ENCODE assay signal across 8 cellular contexts in the genomic region with DNA sequence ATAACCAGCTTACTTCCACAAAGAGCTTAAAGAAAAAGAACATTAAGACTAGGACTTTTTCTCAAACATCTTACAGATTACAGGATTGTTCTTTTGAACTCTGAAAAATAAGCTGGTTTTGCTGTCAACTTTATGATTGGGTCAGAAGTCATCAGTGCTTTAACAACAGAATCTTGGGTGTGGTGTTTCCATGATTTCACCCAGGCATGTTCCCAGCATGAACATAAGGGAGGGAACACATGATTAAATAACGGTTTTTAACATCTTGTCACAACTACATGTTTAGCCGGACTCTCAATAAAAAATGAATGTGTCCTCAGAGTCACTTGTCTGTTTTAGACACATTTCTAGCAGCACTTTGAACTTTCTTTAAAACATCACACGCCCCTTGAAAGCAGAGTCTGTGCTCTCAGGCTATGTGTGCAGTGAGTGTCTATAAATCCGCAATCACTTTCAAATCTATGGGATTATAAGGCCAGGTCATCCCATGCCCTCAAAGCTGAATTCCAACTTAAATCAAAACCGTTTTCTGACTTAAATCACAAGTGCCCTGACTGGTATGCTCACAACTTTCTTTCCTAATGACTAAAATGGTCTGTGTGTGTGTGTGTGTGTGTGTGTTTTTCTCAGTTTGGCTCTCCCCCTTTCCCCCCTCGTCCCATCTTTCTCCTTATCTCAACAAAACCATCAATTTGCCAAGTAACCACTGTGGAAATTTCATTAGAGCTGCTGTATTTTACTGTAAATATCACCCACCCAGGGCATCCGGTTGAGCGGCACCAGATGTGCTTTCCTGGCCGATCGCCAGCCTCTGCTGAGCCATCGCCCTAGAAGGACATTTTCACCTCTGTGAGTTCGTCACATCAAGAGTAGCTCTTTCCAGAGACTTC.
DNase-seq lines count a peak whose midpoint lies in the region; ATAC-seq lines count a peak whose summit lies in the region.

No MANE protein-coding gene starts in this region.

- ATAC-seq in GM18517 (IDR thresholded peaks at IDR 0.05; ENCODE audit: unreplicated experiment) (peak; percentile 60), HG02938 (IDR thresholded peaks at IDR 0.05; ENCODE audit: unreplicated experiment) (peak; percentile 55), Right ventricle myocardium superior (ENCODE audit: poor library complexity) (peak; percentile 88)

- DNase-seq in NCI-H524 treated with DMSO at 0.1 percent for 48 hours (lab: John Stamatoyannopoulos, UW) = peak; percentile 4
- peak; percentile 5 for DNase-seq in activated T-cell treated with anti-CD3 and anti-CD28 coated beads for 4 hours
- DNase-seq in Right ventricle myocardium superior = peak; percentile 90
- DNase-seq in stimulated activated CD4-positive, alpha-beta T cell treated with anti-CD3 and anti-CD28 coated beads, TNF-alpha, amount 100 ng/mL, for 4 hours (ENCODE audit: low read depth in 3 of 3) = peak; percentile 8 to 22 (median 15)
- DNase-seq in SKM-1 treated with dmso at 0.1 percent for 144 hours (lab: John Stamatoyannopoulos, UW; ENCODE audit: unreplicated experiment) = no peak
- no peak for DNase-seq in RKO (ENCODE audit: low spot score)

- intact Hi-C loops in Right ventricle myocardium superior (cut with DNase I) = no loop called here

Comparison
In these comparisons a context has a peak if more than half of its experiments do, and no peak if none do; other contexts are left out.
1. DNase-seq: peak in NCI-H524 treated with DMSO at 0.1 percent for 48 hours (single experiment), activated T-cell treated with anti-CD3 and anti-CD28 coated beads for 4 hours (single experiment), Right ventricle myocardium superior (single experiment) and stimulated activated CD4-positive, alpha-beta T cell treated with anti-CD3 and anti-CD28 coated beads, TNF-alpha, amount 100 ng/mL, for 4 hours (3 of 3); none in SKM-1 treated with dmso at 0.1 percent for 144 hours (single experiment) and RKO (single experiment).
2. Peak in every context shown above with its lines, with median percentiles within 50 percentile points of each other: ATAC-seq.